8 cellular contexts compared by ENCODE assay signal in genomic region chr2:76197842-76198448, GRCh38.
DNase-seq lines count a peak whose midpoint lies in the region; ATAC-seq, FAIRE-seq and TF ChIP-seq lines count a peak whose summit lies in the region.

No MANE protein-coding gene starts in this region.

- DNase-seq in CMK (ENCODE audit: low read depth) (peak; percentile 5), GM18507 (ENCODE audit: extremely low spot score, insufficient read length, low read depth) (no peak), RWPE1 (ENCODE audit: low spot score) (peak; percentile 25), cardiac fibroblast (ENCODE audit: low read depth in 2 of 2) (peak; percentile 76 to 83), lower lobe of right lung (no peak), suprapubic skin (ENCODE audit: low spot score in 2 of 2) (no peak), NCI-H1105 treated with DMSO at 0.1 percent for 48 hours (lab: John Stamatoyannopoulos, UW) (no peak)

- TF ChIP-seq POLR2A in suprapubic skin (IDR thresholded peaks at IDR 0.05) = no peak

- peak; percentile 68 for FAIRE-seq in GM18507 (lab: Jason Lieb, UNC)

- H3K9me3 ChIP-seq in lower lobe of right lung (no peaks in the 10 kb centered on the region), suprapubic skin (no peaks in the 10 kb centered on the region)

- intact Hi-C loops in lower lobe of right lung (cut with DNase I) = no loop called here

- H3K27ac ChIP-seq in RWPE1 = no peak overlapping the region
- H3K27ac ChIP-seq in lower lobe of right lung = no peak overlapping the region
- no peak overlapping the region for H3K27ac ChIP-seq in suprapubic skin

- H3K27me3 ChIP-seq in lower lobe of right lung (ENCODE audit: low read depth) (no peaks in the 10 kb centered on the region), suprapubic skin (no peaks in the 10 kb centered on the region)

- CTCF ChIA-PET in RWPE1 (lab: Yijun Ruan, JAX) = interaction anchor here (0.6 to 1.9 kb wide), 7 partner anchors 9 to 402 kb away, joined by 3 to 9 read pairs (median 3); no protein-coding TSS in a partner anchor

- TF ChIP-seq CTCF in RWPE1 (conservative IDR thresholded peaks at IDR 0.05; ENCODE audit: low read depth) = peak; percentile 80
- peak; percentile 65 for TF ChIP-seq CTCF in cardiac fibroblast (IDR thresholded peaks at IDR 0.05; ENCODE audit: low read depth, low read length)
- TF ChIP-seq CTCF in lower lobe of right lung (IDR thresholded peaks at IDR 0.05) = peak; percentile 75
- TF ChIP-seq CTCF in suprapubic skin (IDR thresholded peaks at IDR 0.05) = peak; percentile 22 to 68

- peak; percentile 66 for ATAC-seq in HG03565 (IDR thresholded peaks at IDR 0.05; ENCODE audit: unreplicated experiment)
- peak in 1 of 2 donors; percentile 63 for ATAC-seq in lower lobe of right lung

- H3K4me1 ChIP-seq in lower lobe of right lung (no peaks in the 10 kb centered on the region), suprapubic skin (no peaks in the 10 kb centered on the region)

- 16% methylated on average over 7 of the region's 7 CpGs for WGBS in suprapubic skin

- H3K36me3 ChIP-seq in lower lobe of right lung (no peaks in the 10 kb centered on the region), suprapubic skin (no peaks in the 10 kb centered on the region)

- no peak overlapping the region for H3K4me3 ChIP-seq in cardiac fibroblast (replicated peaks in 1 of 2; ENCODE audit: low read depth in 2 of 2, low read length in 2 of 2)
- H3K4me3 ChIP-seq in lower lobe of right lung = no peak overlapping the region
- H3K4me3 ChIP-seq in suprapubic skin = no peak overlapping the region

- no peak for TF ChIP-seq EP300 in suprapubic skin (IDR thresholded peaks at IDR 0.05)

- POLR2A ChIA-PET in RWPE1 (lab: Yijun Ruan, JAX; ENCODE audit: low non-redundant PET) = no interaction called here

Comparison
In these comparisons a context has a peak if more than half of its experiments do, and no peak if none do; other contexts are left out.
1. DNase-seq: peak in CMK (single experiment), RWPE1 (single experiment) and cardiac fibroblast (2 of 2); none in GM18507 (single experiment), lower lobe of right lung (single experiment), suprapubic skin (0 of 2) and NCI-H1105 treated with DMSO at 0.1 percent for 48 hours (single experiment).
2. Peak in every context shown above with its lines, with median percentiles within 50 percentile points of each other: CTCF ChIP-seq.